Comparison of ENCODE assay signal across 33 cellular contexts in the genomic region with DNA sequence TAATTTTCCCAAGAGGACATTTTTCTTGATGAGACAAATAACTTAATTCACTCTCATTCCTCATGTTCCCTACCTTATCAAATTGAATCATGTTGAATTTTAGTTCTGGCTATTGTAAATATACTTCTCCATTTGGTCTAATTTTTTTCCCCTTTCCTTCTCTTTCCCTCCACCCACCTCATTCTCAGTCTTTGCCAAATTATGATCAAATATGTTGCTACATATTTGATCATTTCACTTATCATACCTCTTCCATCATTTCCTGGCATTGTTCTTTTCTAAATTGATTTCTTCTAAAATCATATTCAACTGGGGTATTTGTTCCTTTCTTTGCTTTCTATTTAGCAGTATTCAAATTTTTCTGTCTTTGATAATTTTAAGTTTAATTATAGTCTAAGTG. TPM values are rescaled to one million over a fixed set of nuclear protein-coding genes. Genes with fewer than 3 reads are reported as not detected.
"Had no signal": no experiment of that assay in that cellular context is flagged by ENCODE, and none has a peak within 500 bp of the region (broad histone marks: within the 10 kb centered on the region; RNA-seq: fewer than 3 reads in every experiment).

No MANE protein-coding gene starts in this region.

- ATAC-seq: esophagus mucosa; gastrocnemius medialis; left lobe of liver; naive thymus-derived CD8-positive, alpha-beta T cell; pancreas; sciatic nerve; stimulated activated effector memory CD8-positive, alpha-beta T cell treated with anti-CD3 and anti-CD28 coated beads, Interleukin-12 subunit alpha, Interleukin-12 subunit beta, amount 100 ng/mL, for 72 hours had no signal

- H3K79me2 ChIP-seq: hepatocyte had no signal

- H3K36me3 ChIP-seq: colonic mucosa, gastrocnemius medialis, pancreas, right atrium auricular region, stomach, thyroid gland, vagina had no signal

- H3K4me1 ChIP-seq: colonic mucosa, gastrocnemius medialis, pancreas, right atrium auricular region, stomach, thyroid gland, vagina had no signal

- DNase-seq: colonic mucosa; effector memory CD4-positive, alpha-beta T cell; foreskin fibroblast; gastrocnemius medialis; head of caudate nucleus; kidney; mammary epithelial cell; mesendoderm; naive thymus-derived CD8-positive, alpha-beta T cell; occipital lobe; pancreas; stimulated activated CD4-positive, alpha-beta T cell treated with anti-CD3 and anti-CD28 coated beads, Interleukin-2, amount 100 ng/mL, for 24 hours; stimulated activated CD4-positive, alpha-beta T cell treated with anti-CD3 and anti-CD28 coated beads, Interleukin-4, amount 100 ng/mL, for 24 hours; stimulated activated naive CD4-positive, alpha-beta T cell treated with Interleukin-2 at 50 U/mL for 16 hours; stomach; thyroid gland; trophoblast cell had no signal

- H3K36me3 Mint-ChIP-seq: stimulated activated effector memory CD8-positive, alpha-beta T cell treated with anti-CD3 and anti-CD28 coated beads, Interleukin-12 subunit alpha, Interleukin-12 subunit beta, amount 100 ng/mL, for 72 hours had no signal

- H3K4me3 Mint-ChIP-seq: dendritic cell treated with granulocyte-macrophage colony-stimulating factor and Interleukin-4, amounts not matched to agents 40 ng/mL and 50 ng/mL, for 4 days; naive thymus-derived CD8-positive, alpha-beta T cell; stimulated activated effector memory CD8-positive, alpha-beta T cell treated with anti-CD3 and anti-CD28 coated beads, Interleukin-12 subunit alpha, Interleukin-12 subunit beta, amount 100 ng/mL, for 72 hours had no signal

- H3K27ac Mint-ChIP-seq: dendritic cell treated with granulocyte-macrophage colony-stimulating factor and Interleukin-4, amounts not matched to agents 40 ng/mL and 50 ng/mL, for 4 days; naive thymus-derived CD8-positive, alpha-beta T cell; stimulated activated effector memory CD8-positive, alpha-beta T cell treated with anti-CD3 and anti-CD28 coated beads, Interleukin-12 subunit alpha, Interleukin-12 subunit beta, amount 100 ng/mL, for 72 hours had no signal

- H3K9me3 ChIP-seq: colonic mucosa, pancreas, thyroid gland, vagina had no signal

- H3K4me3 ChIP-seq: colonic mucosa, gastrocnemius medialis, hepatocyte, pancreas, right atrium auricular region, stomach, thyroid gland, vagina had no signal

- H3K27ac ChIP-seq: colonic mucosa, epithelial cell of prostate, gastrocnemius medialis, hepatocyte, pancreas, right atrium auricular region, stomach, thyroid gland, vagina had no signal

- H3K4me2 ChIP-seq: hepatocyte had no signal

- H2AFZ ChIP-seq: hepatocyte had no signal

- H3K27me3 ChIP-seq: colonic mucosa, gastrocnemius medialis, hepatocyte, pancreas, right atrium auricular region, stomach, thyroid gland, vagina had no signal

- H3K4me1 Mint-ChIP-seq: naive thymus-derived CD8-positive, alpha-beta T cell; stimulated activated effector memory CD8-positive, alpha-beta T cell treated with anti-CD3 and anti-CD28 coated beads, Interleukin-12 subunit alpha, Interleukin-12 subunit beta, amount 100 ng/mL, for 72 hours had no signal

- H3K27me3 Mint-ChIP-seq: dendritic cell treated with granulocyte-macrophage colony-stimulating factor and Interleukin-4, amounts not matched to agents 40 ng/mL and 50 ng/mL, for 4 days; naive thymus-derived CD8-positive, alpha-beta T cell had no signal

RNA-seq across cellular contexts. Expression of gene HDGFL1, which starts 52.3 kb away (rescaled TPM):
- total RNA-seq: cerebellum; colonic mucosa; esophagus mucosa; gastrocnemius medialis; glomerular endothelial cell; hepatocyte; kidney; left lobe of liver; lower leg skin; mammary epithelial cell; myocyte; naive thymus-derived CD8-positive, alpha-beta T cell; occipital lobe; pancreas; posterior vena cava; right atrium auricular region; sciatic nerve; stomach; subcutaneous adipose tissue; ureter; vagina had no signal
